In the genomic region with DNA sequence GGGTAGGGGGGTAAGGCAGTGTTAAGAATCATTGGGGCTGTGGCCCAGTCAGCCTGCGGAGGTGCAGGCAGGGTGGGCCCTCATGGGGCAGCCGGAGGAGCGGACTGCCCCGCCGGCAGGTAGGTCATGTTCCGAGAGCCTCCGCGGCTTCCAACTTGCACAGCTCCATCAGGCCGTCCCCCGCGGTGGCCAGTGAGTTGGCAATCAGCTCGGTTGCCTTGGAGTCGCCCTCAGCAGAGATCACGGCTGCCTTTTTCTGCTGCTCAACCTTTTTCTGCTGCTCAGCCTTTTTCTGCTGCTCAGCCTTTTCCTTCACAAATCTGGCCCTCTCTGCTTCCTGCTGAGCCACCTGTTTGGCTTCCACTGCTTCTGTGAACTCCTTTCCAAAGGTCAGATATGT, we compare ENCODE assay signal across 1 cellular context.
TF ChIP-seq lines count a peak whose summit lies in the region.

No MANE protein-coding gene starts in this region.

TF ChIP-seq in H1, 55 proteins besides CTCF, POLR2A, EP300 and RAD21 (continued from another document):
- TF ChIP-seq, protein P1, sequence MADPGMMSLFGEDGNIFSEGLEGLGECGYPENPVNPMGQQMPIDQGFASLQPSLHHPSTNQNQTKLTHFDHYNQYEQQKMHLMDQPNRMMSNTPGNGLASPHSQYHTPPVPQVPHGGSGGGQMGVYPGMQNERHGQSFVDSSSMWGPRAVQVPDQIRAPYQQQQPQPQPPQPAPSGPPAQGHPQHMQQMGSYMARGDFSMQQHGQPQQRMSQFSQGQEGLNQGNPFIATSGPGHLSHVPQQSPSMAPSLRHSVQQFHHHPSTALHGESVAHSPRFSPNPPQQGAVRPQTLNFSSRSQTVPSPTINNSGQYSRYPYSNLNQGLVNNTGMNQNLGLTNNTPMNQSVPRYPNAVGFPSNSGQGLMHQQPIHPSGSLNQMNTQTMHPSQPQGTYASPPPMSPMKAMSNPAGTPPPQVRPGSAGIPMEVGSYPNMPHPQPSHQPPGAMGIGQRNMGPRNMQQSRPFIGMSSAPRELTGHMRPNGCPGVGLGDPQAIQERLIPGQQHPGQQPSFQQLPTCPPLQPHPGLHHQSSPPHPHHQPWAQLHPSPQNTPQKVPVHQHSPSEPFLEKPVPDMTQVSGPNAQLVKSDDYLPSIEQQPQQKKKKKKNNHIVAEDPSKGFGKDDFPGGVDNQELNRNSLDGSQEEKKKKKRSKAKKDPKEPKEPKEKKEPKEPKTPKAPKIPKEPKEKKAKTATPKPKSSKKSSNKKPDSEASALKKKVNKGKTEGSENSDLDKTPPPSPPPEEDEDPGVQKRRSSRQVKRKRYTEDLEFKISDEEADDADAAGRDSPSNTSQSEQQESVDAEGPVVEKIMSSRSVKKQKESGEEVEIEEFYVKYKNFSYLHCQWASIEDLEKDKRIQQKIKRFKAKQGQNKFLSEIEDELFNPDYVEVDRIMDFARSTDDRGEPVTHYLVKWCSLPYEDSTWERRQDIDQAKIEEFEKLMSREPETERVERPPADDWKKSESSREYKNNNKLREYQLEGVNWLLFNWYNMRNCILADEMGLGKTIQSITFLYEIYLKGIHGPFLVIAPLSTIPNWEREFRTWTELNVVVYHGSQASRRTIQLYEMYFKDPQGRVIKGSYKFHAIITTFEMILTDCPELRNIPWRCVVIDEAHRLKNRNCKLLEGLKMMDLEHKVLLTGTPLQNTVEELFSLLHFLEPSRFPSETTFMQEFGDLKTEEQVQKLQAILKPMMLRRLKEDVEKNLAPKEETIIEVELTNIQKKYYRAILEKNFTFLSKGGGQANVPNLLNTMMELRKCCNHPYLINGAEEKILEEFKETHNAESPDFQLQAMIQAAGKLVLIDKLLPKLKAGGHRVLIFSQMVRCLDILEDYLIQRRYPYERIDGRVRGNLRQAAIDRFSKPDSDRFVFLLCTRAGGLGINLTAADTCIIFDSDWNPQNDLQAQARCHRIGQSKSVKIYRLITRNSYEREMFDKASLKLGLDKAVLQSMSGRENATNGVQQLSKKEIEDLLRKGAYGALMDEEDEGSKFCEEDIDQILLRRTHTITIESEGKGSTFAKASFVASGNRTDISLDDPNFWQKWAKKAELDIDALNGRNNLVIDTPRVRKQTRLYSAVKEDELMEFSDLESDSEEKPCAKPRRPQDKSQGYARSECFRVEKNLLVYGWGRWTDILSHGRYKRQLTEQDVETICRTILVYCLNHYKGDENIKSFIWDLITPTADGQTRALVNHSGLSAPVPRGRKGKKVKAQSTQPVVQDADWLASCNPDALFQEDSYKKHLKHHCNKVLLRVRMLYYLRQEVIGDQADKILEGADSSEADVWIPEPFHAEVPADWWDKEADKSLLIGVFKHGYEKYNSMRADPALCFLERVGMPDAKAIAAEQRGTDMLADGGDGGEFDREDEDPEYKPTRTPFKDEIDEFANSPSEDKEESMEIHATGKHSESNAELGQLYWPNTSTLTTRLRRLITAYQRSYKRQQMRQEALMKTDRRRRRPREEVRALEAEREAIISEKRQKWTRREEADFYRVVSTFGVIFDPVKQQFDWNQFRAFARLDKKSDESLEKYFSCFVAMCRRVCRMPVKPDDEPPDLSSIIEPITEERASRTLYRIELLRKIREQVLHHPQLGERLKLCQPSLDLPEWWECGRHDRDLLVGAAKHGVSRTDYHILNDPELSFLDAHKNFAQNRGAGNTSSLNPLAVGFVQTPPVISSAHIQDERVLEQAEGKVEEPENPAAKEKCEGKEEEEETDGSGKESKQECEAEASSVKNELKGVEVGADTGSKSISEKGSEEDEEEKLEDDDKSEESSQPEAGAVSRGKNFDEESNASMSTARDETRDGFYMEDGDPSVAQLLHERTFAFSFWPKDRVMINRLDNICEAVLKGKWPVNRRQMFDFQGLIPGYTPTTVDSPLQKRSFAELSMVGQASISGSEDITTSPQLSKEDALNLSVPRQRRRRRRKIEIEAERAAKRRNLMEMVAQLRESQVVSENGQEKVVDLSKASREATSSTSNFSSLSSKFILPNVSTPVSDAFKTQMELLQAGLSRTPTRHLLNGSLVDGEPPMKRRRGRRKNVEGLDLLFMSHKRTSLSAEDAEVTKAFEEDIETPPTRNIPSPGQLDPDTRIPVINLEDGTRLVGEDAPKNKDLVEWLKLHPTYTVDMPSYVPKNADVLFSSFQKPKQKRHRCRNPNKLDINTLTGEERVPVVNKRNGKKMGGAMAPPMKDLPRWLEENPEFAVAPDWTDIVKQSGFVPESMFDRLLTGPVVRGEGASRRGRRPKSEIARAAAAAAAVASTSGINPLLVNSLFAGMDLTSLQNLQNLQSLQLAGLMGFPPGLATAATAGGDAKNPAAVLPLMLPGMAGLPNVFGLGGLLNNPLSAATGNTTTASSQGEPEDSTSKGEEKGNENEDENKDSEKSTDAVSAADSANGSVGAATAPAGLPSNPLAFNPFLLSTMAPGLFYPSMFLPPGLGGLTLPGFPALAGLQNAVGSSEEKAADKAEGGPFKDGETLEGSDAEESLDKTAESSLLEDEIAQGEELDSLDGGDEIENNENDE (IDR thresholded peaks at IDR 0.05; ENCODE audit: insufficient replicate concordance, low read length) = no peak
- no peak for TF ChIP-seq TCF12 (IDR thresholded peaks at IDR 0.05; ENCODE audit: low read depth, low read length)
- no peak for TF ChIP-seq GTF2F1 (IDR thresholded peaks at IDR 0.05; ENCODE audit: borderline replicate concordance, low read depth, low read length)
- TF ChIP-seq ATF2 (IDR thresholded peaks at IDR 0.05; ENCODE audit: low read length) = no peak
- no peak for TF ChIP-seq ZNF274 (IDR thresholded peaks at IDR 0.05; ENCODE audit: borderline replicate concordance, extremely low read depth, low read length)
- no peak for TF ChIP-seq HDAC2 (IDR thresholded peaks at IDR 0.05; ENCODE audit: borderline replicate concordance in 1 of 2, low read depth in 2 of 2, low read length in 2 of 2)
- TF ChIP-seq SP2 (IDR thresholded peaks at IDR 0.05; ENCODE audit: low read length) = no peak
- no peak for TF ChIP-seq KDM5A (IDR thresholded peaks at IDR 0.05; ENCODE audit: low read length)
